Comparison of ENCODE assay signal across 1 cellular context in genomic region chr16:52050418-52050817, GRCh38.
TF ChIP-seq lines count a peak whose summit lies in the region.

No MANE protein-coding gene starts in this region.

TF ChIP-seq in HEK293, 187 proteins besides CTCF, POLR2A, EP300 and RAD21 (continued from another document):
- peak; percentile 22; the same call in 1 of the 2 replicates for TF ChIP-seq ZNF394 (tag by site-specific recombination; IDR thresholded peaks at IDR 0.05; ENCODE audit: borderline replicate concordance)
- TF ChIP-seq SP7 (tag by site-specific recombination; IDR thresholded peaks at IDR 0.05) = peak; percentile 49; the same call in 1 of the 2 replicates
- no peak for TF ChIP-seq ZNF155 (tag by site-specific recombination; IDR thresholded peaks at IDR 0.05)
- TF ChIP-seq ZNF335 (tag by site-specific recombination; conservative IDR thresholded peaks at IDR 0.05) = 0 out of 2 replicates have a peak, but pooled peaks have one; percentile 23
- TF ChIP-seq ZNF398 (tag by site-specific recombination; IDR thresholded peaks at IDR 0.05) = 0 out of 2 replicates have a peak, but pooled peaks have one; percentile 12
- TF ChIP-seq, protein P1, sequence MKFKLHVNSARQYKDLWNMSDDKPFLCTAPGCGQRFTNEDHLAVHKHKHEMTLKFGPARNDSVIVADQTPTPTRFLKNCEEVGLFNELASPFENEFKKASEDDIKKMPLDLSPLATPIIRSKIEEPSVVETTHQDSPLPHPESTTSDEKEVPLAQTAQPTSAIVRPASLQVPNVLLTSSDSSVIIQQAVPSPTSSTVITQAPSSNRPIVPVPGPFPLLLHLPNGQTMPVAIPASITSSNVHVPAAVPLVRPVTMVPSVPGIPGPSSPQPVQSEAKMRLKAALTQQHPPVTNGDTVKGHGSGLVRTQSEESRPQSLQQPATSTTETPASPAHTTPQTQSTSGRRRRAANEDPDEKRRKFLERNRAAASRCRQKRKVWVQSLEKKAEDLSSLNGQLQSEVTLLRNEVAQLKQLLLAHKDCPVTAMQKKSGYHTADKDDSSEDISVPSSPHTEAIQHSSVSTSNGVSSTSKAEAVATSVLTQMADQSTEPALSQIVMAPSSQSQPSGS (tag by site-specific recombination; IDR thresholded peaks at IDR 0.05; ENCODE audit: low read depth) = 0 out of 2 replicates have a peak, but pooled peaks have one; percentile 25
- TF ChIP-seq ZNF16 (tag by site-specific recombination; IDR thresholded peaks at IDR 0.05; ENCODE audit: low read depth) = no peak
